14 cellular contexts compared by ENCODE assay signal in the genomic region with DNA sequence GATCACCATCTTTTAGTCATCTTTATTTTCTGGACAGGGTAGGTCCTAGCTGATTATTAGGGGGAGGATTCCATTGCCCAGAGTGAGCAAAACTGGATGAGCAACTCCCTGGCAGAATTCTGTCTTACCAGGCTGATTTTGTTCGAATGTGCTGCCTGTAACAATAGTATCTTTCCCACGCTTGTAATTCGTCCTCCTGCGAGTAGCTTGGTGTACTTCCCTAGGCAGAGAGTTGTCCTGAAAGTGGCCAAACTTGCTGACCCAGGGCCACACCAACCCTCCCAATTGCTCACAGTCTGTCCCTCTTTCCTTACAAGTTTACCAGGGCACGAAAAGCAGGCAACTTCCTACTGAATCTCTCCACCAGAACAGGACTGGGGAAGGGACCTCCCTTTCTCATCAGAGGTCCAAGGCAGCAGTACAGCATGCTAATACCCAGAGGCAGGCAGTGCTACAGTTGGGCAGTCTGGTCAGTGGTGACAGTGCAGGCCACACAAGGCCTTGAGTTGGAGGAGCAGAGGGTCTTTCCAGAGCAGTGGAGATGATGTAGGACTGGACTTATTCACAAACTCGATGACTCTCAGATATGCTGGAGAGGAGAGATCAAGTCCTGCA.
DNase-seq lines count a peak whose midpoint lies in the region; ATAC-seq, FAIRE-seq and TF ChIP-seq lines count a peak whose summit lies in the region.
"Had no signal": no experiment of that assay in that cellular context is flagged by ENCODE, and none has a peak within 500 bp of the region (broad histone marks: within the 10 kb centered on the region; RNA-seq: fewer than 3 reads in every experiment).

No MANE protein-coding gene starts in this region.

- WGBS in mammary epithelial cell (ENCODE audit: low coverage, missing lambda C conversion rate): 47% methylated on average over 6 of the region's 6 CpGs
- WGBS in K562 (ENCODE audit: insufficient coverage, low coverage, missing lambda C conversion rate): 30% methylated on average over 6 of the region's 6 CpGs
- WGBS in esophagus muscularis mucosa: 86% methylated on average over 6 of the region's 6 CpGs

- no peak for TF ChIP-seq POLR2A in K562 (conservative IDR thresholded peaks at IDR 0.05)
- no peak for TF ChIP-seq POLR2A in esophagus muscularis mucosa (IDR thresholded peaks at IDR 0.05; ENCODE audit: low read depth)

- H3K27me3 ChIP-seq in mammary epithelial cell (ENCODE audit: insufficient read depth, low read length): no peaks in the 10 kb centered on the region
- H3K27me3 ChIP-seq in K562 (ENCODE audit: control insufficient read depth in 2 of 2, insufficient read depth in 2 of 2, low read length in 2 of 2): no peaks in the 10 kb centered on the region
- no peaks in the 10 kb centered on the region for H3K27me3 ChIP-seq in layer of hippocampus (ENCODE audit: control insufficient read depth, insufficient read depth, low read length)
- no peaks in the 10 kb centered on the region for H3K27me3 ChIP-seq in esophagus muscularis mucosa

- ATAC-seq in K562 (peak; percentile 53), HG02852 (IDR thresholded peaks at IDR 0.05; ENCODE audit: unreplicated experiment) (no peak)

- no peaks in the 10 kb centered on the region for H4K20me1 ChIP-seq in mammary epithelial cell (ENCODE audit: insufficient read depth, low read length)
- H4K20me1 ChIP-seq in K562 (replicated peaks; ENCODE audit: control insufficient read depth, insufficient read depth, low read length): no peaks in the 10 kb centered on the region

- H3K79me2 ChIP-seq in mammary epithelial cell (ENCODE audit: insufficient read depth, low read length): no peaks in the 10 kb centered on the region
- no peaks in the 10 kb centered on the region for H3K79me2 ChIP-seq in K562 (ENCODE audit: control insufficient read depth, insufficient read depth, low read length)

- H3K4me1 ChIP-seq in mammary epithelial cell (ENCODE audit: insufficient read depth, low read length) (peaks cover 25% of the 10 kb centered on the region), K562 (replicated peaks in 1 of 2; ENCODE audit: control insufficient read depth in 2 of 2, insufficient read depth in 2 of 2, low read length in 2 of 2) (peaks cover 30 to 72% of the 10 kb centered on the region in 2 experiments), esophagus muscularis mucosa (peaks cover 0 to 3% (median 0%) of the 10 kb centered on the region in 4 donors)

- intact Hi-C loops in mammary epithelial cell (cut with micrococcal nuclease): no loop called here
- intact Hi-C loops in MCF 10A (cut with micrococcal nuclease): no loop called here
- intact Hi-C loops in K562 (cut with micrococcal nuclease): no loop called here
- intact Hi-C loops in esophagus muscularis mucosa (cut with DNase I): no loop called here

- H3K4me1 Mint-ChIP-seq in MCF 10A (ENCODE audit: insufficient read depth, unreplicated experiment): peaks cover 10% of the 10 kb centered on the region
- H3K4me1 Mint-ChIP-seq: CD14-positive monocyte had no signal

- H2AFZ ChIP-seq in mammary epithelial cell (ENCODE audit: low read depth, low read length) (peak overlapping the region; percentile 11), K562 (ENCODE audit: low read depth, low read length) (peak overlapping the region; percentile 78)

- H3K4me2 ChIP-seq in mammary epithelial cell (ENCODE audit: insufficient read depth, low read depth, low read length) (no peak overlapping the region), K562 (ENCODE audit: insufficient read depth, low read length) (no peak overlapping the region; the same call in 1 of the 2 replicates)

- no peaks in the 10 kb centered on the region for H3K36me3 Mint-ChIP-seq in MCF 10A (ENCODE audit: insufficient read depth, unreplicated experiment)
- H3K36me3 Mint-ChIP-seq: CD14-positive monocyte had no signal

- H3K9me1 ChIP-seq in K562 (ENCODE audit: control insufficient read depth, insufficient read depth, low read length): no peaks in the 10 kb centered on the region

- no peaks in the 10 kb centered on the region for H3K27me3 Mint-ChIP-seq in MCF 10A (ENCODE audit: insufficient read depth, unreplicated experiment)

- no peak for FAIRE-seq in K562 (lab: Jason Lieb, UNC)
- FAIRE-seq: GM12892 had no signal

- POLR2A ChIA-PET in MCF 10A (lab: Yijun Ruan, JAX) (no interaction called here), K562 (lab: Yijun Ruan, JAX) (interaction anchor here (0.7 to 1.4 kb wide), 3 partner anchors 8 to 17 kb away, joined by 3 to 9 read pairs (median 4); no protein-coding TSS in a partner anchor)

- CTCF ChIA-PET in mammary epithelial cell (lab: Charles Lee; ENCODE audit: low non-redundant PET) (no interaction called here), MCF 10A (lab: Yijun Ruan, JAX) (no interaction called here), K562 (lab: Yijun Ruan, JAX; ENCODE audit: low intra/inter-chr PET ratio) (no interaction called here)

- H3K36me3 ChIP-seq in mammary epithelial cell (ENCODE audit: insufficient read depth, low read length): no peaks in the 10 kb centered on the region
- no peaks in the 10 kb centered on the region for H3K36me3 ChIP-seq in K562 (ENCODE audit: control insufficient read depth, insufficient read depth, low read length)
- H3K36me3 ChIP-seq in esophagus muscularis mucosa: no peaks in the 10 kb centered on the region

- TF ChIP-seq CTCF in mammary epithelial cell (conservative IDR thresholded peaks at IDR 0.05 in 1 of 2, IDR thresholded peaks at IDR 0.05 in 1 of 2; ENCODE audit: extremely low read depth in 1 of 2, insufficient read depth in 1 of 2, low read depth in 1 of 2, low read length in 2 of 2): no peak
- no peak for TF ChIP-seq CTCF in MCF 10A (IDR thresholded peaks at IDR 0.05; ENCODE audit: unreplicated experiment)
- no peak for TF ChIP-seq CTCF in K562 (IDR thresholded peaks at IDR 0.05 in 2 of 3, conservative IDR thresholded peaks at IDR 0.05 in 1 of 3; ENCODE audit: insufficient read depth in 2 of 3, low read depth in 1 of 3, low read length in 3 of 3)
- TF ChIP-seq CTCF in esophagus muscularis mucosa (IDR thresholded peaks at IDR 0.05): no peak

- no peak for TF ChIP-seq RAD21 in K562 (CRISPR knock-in tag; conservative IDR thresholded peaks at IDR 0.05 in 1 of 2, IDR thresholded peaks at IDR 0.05 in 1 of 2)

- no peaks in the 10 kb centered on the region for H3K9me3 Mint-ChIP-seq in MCF 10A (ENCODE audit: unreplicated experiment)

- no peak overlapping the region for H3K27ac Mint-ChIP-seq in MCF 10A (ENCODE audit: low read depth, unreplicated experiment)
- H3K27ac Mint-ChIP-seq: CD14-positive monocyte had no signal

- H3K9ac ChIP-seq in mammary epithelial cell (ENCODE audit: insufficient read depth, low read length) (no peak overlapping the region), K562 (ENCODE audit: insufficient read depth in 1 of 2, low read depth in 2 of 2, low read length in 2 of 2) (peak overlapping the region; percentile 17 to 69; a peak in 2 of 4 replicates)

- dilution Hi-C loops in mammary epithelial cell (cut with HindIII; ENCODE audit: low sequenced_read_pairs): no loop called here

- BruUV-seq in mammary epithelial cell (replicated peaks; lab: Mats Ljungman, UMichigan): no TSS peak
- no TSS peak for BruUV-seq in MCF 10A (replicated peaks; lab: Mats Ljungman, UMichigan)
- no TSS peak for BruUV-seq in K562 (replicated peaks; lab: Mats Ljungman, UMichigan)

- DNase-seq in mammary epithelial cell: no peak
- no peak for DNase-seq in MCF 10A (ENCODE audit: unreplicated experiment)
- no peak for DNase-seq in K562 (ENCODE audit: extremely low read depth in 1 of 4, low spot score in 3 of 4)
- DNase-seq in SHP77 (lab: John Stamatoyannopoulos, UW): no peak
- no peak for DNase-seq in GF-D8 (lab: John Stamatoyannopoulos, UW)
- DNase-seq in esophagus muscularis mucosa (ENCODE audit: extremely low spot score): no peak
- DNase-seq: COR-L47, NCI-H1436 treated with DMSO at 0.1 percent for 48 hours, NCI-H2081 treated with DMSO at 0.1 percent for 48 hours, Right ventricle myocardium superior had no signal

- no peak for TF ChIP-seq EP300 in K562 (IDR thresholded peaks at IDR 0.05; ENCODE audit: low read length)
- TF ChIP-seq EP300 in esophagus muscularis mucosa (IDR thresholded peaks at IDR 0.05): no peak

- in situ Hi-C loops in mammary epithelial cell (cut with MboI; ENCODE audit: low sequenced_read_pairs in 2 of 2): loop anchor here in 1 of 2 donors (25.0 kb wide), 1 partner anchor 887 kb away; no protein-coding TSS in a partner anchor
- in situ Hi-C loops in K562 (cut with MboI): no loop called here

- no peak overlapping the region for H3K4me3 ChIP-seq in mammary epithelial cell (replicated peaks in 1 of 3; ENCODE audit: insufficient read depth in 1 of 3, low read depth in 2 of 3, low read length in 3 of 3)
- no peak overlapping the region for H3K4me3 ChIP-seq in K562
- no peak overlapping the region for H3K4me3 ChIP-seq in esophagus muscularis mucosa

- H3K9me3 ChIP-seq in mammary epithelial cell (replicated peaks; ENCODE audit: insufficient read depth, low read length) (no peaks in the 10 kb centered on the region), K562 (replicated peaks; ENCODE audit: control insufficient read depth, insufficient read depth, low read depth, low read length) (no peaks in the 10 kb centered on the region), esophagus muscularis mucosa (peaks cover 0 to 5% (median 0%) of the 10 kb centered on the region in 4 donors)

- no peak overlapping the region for H3K27ac ChIP-seq in mammary epithelial cell (ENCODE audit: insufficient read depth, low read depth, low read length)
- H3K27ac ChIP-seq in K562 (ENCODE audit: extremely low read depth, low read depth, low read length): peak overlapping the region; percentile 9; the same call in 2 of the 3 replicates
- H3K27ac ChIP-seq in layer of hippocampus (ENCODE audit: low read depth, low read length): peak overlapping the region; percentile 38
- no peak overlapping the region for H3K27ac ChIP-seq in esophagus muscularis mucosa (replicated peaks in 1 of 4)

- no peak overlapping the region for H3K4me3 Mint-ChIP-seq in MCF 10A (ENCODE audit: unreplicated experiment)
- H3K4me3 Mint-ChIP-seq: CD14-positive monocyte had no signal

TF ChIP-seq in K562, 482 proteins besides CTCF, POLR2A, EP300 and RAD21:
- TF ChIP-seq MEF2D (tag; conservative IDR thresholded peaks at IDR 0.05; ENCODE audit: low read depth): 0 out of 2 replicates have a peak, but pooled peaks have one; percentile 27
- TF ChIP-seq PHB (CRISPR knock-in tag; IDR thresholded peaks at IDR 0.05): no peak

Comparison
In these comparisons a context has a peak if more than half of its experiments do, and no peak if none do; other contexts are left out.
1. H3K27ac ChIP-seq: peak in K562 (single experiment) and layer of hippocampus (single experiment); none in mammary epithelial cell (single experiment) and esophagus muscularis mucosa (0 of 4).